ENCODE assay signal across 1 cellular context in genomic region chr20:10651227-10651990, GRCh38.
TF ChIP-seq lines count a peak whose summit lies in the region.

No MANE protein-coding gene starts in this region.

TF ChIP-seq in GM23338, 12 proteins besides CTCF, POLR2A, EP300 and RAD21:
- TF ChIP-seq REST (IDR thresholded peaks at IDR 0.05; ENCODE audit: unreplicated experiment): no peak
- TF ChIP-seq STAT1 (IDR thresholded peaks at IDR 0.05; ENCODE audit: unreplicated experiment): no peak
- no peak for TF ChIP-seq ZNF331 (CRISPR knock-in tag; IDR thresholded peaks at IDR 0.05; ENCODE audit: low read depth)
- no peak for TF ChIP-seq EZH2phosphoT487 (IDR thresholded peaks at IDR 0.05; ENCODE audit: unreplicated experiment)
- no peak for TF ChIP-seq ZNF114 (CRISPR knock-in tag; IDR thresholded peaks at IDR 0.05)
- TF ChIP-seq, protein P1, sequence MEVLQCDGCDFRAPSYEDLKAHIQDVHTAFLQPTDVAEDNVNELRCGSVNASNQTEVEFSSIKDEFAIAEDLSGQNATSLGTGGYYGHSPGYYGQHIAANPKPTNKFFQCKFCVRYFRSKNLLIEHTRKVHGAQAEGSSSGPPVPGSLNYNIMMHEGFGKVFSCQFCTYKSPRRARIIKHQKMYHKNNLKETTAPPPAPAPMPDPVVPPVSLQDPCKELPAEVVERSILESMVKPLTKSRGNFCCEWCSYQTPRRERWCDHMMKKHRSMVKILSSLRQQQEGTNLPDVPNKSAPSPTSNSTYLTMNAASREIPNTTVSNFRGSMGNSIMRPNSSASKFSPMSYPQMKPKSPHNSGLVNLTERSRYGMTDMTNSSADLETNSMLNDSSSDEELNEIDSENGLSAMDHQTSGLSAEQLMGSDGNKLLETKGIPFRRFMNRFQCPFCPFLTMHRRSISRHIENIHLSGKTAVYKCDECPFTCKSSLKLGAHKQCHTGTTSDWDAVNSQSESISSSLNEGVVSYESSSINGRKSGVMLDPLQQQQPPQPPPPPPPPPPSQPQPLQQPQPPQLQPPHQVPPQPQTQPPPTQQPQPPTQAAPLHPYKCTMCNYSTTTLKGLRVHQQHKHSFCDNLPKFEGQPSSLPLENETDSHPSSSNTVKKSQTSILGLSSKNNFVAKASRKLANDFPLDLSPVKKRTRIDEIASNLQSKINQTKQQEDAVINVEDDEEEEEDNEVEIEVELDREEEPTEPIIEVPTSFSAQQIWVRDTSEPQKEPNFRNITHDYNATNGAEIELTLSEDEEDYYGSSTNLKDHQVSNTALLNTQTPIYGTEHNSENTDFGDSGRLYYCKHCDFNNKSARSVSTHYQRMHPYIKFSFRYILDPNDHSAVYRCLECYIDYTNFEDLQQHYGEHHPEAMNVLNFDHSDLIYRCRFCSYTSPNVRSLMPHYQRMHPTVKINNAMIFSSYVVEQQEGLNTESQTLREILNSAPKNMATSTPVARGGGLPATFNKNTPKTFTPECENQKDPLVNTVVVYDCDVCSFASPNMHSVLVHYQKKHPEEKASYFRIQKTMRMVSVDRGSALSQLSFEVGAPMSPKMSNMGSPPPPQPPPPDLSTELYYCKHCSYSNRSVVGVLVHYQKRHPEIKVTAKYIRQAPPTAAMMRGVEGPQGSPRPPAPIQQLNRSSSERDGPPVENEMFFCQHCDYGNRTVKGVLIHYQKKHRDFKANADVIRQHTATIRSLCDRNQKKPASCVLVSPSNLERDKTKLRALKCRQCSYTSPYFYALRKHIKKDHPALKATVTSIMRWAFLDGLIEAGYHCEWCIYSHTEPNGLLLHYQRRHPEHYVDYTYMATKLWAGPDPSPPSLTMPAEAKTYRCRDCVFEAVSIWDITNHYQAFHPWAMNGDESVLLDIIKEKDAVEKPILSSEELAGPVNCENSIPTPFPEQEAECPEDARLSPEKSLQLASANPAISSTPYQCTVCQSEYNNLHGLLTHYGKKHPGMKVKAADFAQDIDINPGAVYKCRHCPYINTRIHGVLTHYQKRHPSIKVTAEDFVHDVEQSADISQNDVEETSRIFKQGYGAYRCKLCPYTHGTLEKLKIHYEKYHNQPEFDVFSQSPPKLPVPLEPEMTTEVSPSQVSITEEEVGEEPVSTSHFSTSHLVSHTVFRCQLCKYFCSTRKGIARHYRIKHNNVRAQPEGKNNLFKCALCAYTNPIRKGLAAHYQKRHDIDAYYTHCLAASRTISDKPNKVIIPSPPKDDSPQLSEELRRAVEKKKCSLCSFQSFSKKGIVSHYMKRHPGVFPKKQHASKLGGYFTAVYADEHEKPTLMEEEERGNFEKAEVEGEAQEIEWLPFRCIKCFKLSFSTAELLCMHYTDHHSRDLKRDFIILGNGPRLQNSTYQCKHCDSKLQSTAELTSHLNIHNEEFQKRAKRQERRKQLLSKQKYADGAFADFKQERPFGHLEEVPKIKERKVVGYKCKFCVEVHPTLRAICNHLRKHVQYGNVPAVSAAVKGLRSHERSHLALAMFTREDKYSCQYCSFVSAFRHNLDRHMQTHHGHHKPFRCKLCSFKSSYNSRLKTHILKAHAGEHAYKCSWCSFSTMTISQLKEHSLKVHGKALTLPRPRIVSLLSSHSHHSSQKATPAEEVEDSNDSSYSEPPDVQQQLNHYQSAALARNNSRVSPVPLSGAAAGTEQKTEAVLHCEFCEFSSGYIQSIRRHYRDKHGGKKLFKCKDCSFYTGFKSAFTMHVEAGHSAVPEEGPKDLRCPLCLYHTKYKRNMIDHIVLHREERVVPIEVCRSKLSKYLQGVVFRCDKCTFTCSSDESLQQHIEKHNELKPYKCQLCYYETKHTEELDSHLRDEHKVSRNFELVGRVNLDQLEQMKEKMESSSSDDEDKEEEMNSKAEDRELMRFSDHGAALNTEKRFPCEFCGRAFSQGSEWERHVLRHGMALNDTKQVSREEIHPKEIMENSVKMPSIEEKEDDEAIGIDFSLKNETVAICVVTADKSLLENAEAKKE (CRISPR knock-in tag; IDR thresholded peaks at IDR 0.05): no peak
- no peak for TF ChIP-seq POLR2AphosphoS5 (IDR thresholded peaks at IDR 0.05; ENCODE audit: low read depth)
- no peak for TF ChIP-seq CREB1 (CRISPR knock-in tag; IDR thresholded peaks at IDR 0.05; ENCODE audit: low read depth)
- no peak for TF ChIP-seq EZH2 (IDR thresholded peaks at IDR 0.05; ENCODE audit: low read depth, unreplicated experiment)
- TF ChIP-seq, protein P2, sequence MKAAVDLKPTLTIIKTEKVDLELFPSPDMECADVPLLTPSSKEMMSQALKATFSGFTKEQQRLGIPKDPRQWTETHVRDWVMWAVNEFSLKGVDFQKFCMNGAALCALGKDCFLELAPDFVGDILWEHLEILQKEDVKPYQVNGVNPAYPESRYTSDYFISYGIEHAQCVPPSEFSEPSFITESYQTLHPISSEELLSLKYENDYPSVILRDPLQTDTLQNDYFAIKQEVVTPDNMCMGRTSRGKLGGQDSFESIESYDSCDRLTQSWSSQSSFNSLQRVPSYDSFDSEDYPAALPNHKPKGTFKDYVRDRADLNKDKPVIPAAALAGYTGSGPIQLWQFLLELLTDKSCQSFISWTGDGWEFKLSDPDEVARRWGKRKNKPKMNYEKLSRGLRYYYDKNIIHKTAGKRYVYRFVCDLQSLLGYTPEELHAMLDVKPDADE (IDR thresholded peaks at IDR 0.05): no peak
